In the genomic region with DNA sequence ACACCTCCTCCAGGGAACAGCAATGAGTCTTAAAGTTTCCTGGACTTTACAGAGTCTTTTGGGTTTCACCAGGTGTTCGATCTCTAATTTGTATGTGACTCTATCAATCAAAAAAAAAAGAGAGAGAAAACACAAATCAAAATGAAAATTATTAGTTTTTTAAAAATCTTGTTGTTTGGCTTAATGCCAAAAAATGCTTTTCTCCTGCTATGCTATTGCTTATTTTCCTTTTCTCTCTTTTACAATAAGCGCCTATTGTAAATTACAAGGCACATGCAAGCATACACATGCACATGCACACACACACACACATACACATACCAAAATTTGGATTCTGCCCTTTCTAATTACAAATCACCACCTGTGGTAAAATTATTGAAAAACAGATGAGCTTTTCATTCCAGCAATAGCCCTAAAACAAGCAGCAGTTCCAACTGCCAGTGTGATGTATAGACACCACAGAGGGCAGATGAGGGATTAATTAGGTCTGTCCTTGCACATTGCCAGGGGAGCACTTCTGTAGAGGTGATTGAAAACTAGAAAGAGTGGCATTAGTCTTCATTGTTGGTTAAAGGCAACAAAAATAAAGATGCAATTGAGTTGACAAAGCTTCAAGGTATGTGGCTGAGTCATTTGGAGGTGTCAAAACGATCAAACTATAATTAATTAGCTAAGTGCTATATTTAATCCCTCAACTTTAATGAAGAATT, we compare ENCODE assay signal across 39 cellular contexts.
"Had no signal": no experiment of that assay in that cellular context is flagged by ENCODE, and none has a peak within 500 bp of the region (broad histone marks: within the 10 kb centered on the region; RNA-seq: fewer than 3 reads in every experiment).

No MANE protein-coding gene starts in this region.

- H3K36me3 Mint-ChIP-seq: activated naive CD4-positive, alpha-beta T cell treated with anti-CD3 and anti-CD28 coated beads, Interleukin-2, amount 50 U/mL, for 24 hours; activated naive CD8-positive, alpha-beta T cell treated with anti-CD3 and anti-CD28 coated beads, Interleukin-2, amount 10 ng/mL, durations not matched to agents 7 days and 5 days had no signal

- H3K27me3 ChIP-seq: adrenal gland, body of pancreas, breast epithelium, MG63, Peyer's patch, SJSA1 had no signal

- H3K27ac Mint-ChIP-seq: activated CD4-positive, alpha-beta T cell treated with anti-CD3 and anti-CD28 coated beads for 36 hours; activated CD4-positive, alpha-beta T cell treated with anti-CD3 and anti-CD28 coated beads, Interleukin-2, amount 10 ng/mL, durations not matched to agents 7 days and 5 days; activated CD8-positive, alpha-beta T cell treated with anti-CD3 and anti-CD28 coated beads, Interleukin-2, amount 10 ng/mL, durations not matched to agents 7 days and 5 days; activated naive CD4-positive, alpha-beta T cell treated with anti-CD3 and anti-CD28 coated beads, Interleukin-2, amount 50 U/mL, for 24 hours; activated naive CD8-positive, alpha-beta T cell treated with anti-CD3 and anti-CD28 coated beads, Interleukin-2, amount 10 ng/mL, durations not matched to agents 7 days and 5 days; activated T-cell treated with anti-CD3 and anti-CD28 coated beads, Interleukin-2, amount 50 U/mL, for 24 hours; activated T-helper 2 cell treated with anti-CD3 and anti-CD28 coated beads, Interferon-gamma antibody, Interleukin-2, Interleukin-4, amounts not matched to agents 10 μg/mL and 5 μg/mL and 100 μg/mL, durations not matched to agents 14 hours and 24 hours and 36 hours; T-helper 1 cell treated with Interleukin-12 subunit alpha and Interleukin-12 subunit beta and Interleukin-4 antibody, amounts not matched to agents 30 μg/mL and 1 μg/mL, for 36 hours; T-helper 2 cell treated with Interferon-gamma antibody and Interleukin-4, amounts not matched to agents 5 μg/mL and 100 μg/mL, for 36 hours had no signal

- H3K4me1 Mint-ChIP-seq: activated CD4-positive, alpha-beta T cell treated with anti-CD3 and anti-CD28 coated beads for 36 hours; activated CD4-positive, alpha-beta T cell treated with anti-CD3 and anti-CD28 coated beads, Interleukin-2, amount 10 ng/mL, durations not matched to agents 7 days and 5 days; activated naive CD4-positive, alpha-beta T cell treated with anti-CD3 and anti-CD28 coated beads, Interleukin-2, amount 50 U/mL, for 24 hours; activated naive CD8-positive, alpha-beta T cell treated with anti-CD3 and anti-CD28 coated beads, Interleukin-2, amount 10 ng/mL, durations not matched to agents 7 days and 5 days had no signal

- H3K9me3 Mint-ChIP-seq: activated CD4-positive, alpha-beta T cell treated with anti-CD3 and anti-CD28 coated beads, Interleukin-2, amount 10 ng/mL, durations not matched to agents 7 days and 5 days; activated naive CD4-positive, alpha-beta T cell treated with anti-CD3 and anti-CD28 coated beads, Interleukin-2, amount 50 U/mL, for 24 hours; activated naive CD8-positive, alpha-beta T cell treated with anti-CD3 and anti-CD28 coated beads, Interleukin-2, amount 10 ng/mL, durations not matched to agents 7 days and 5 days; activated T-helper 2 cell treated with anti-CD3 and anti-CD28 coated beads, Interferon-gamma antibody, Interleukin-2, Interleukin-4, amounts not matched to agents 10 μg/mL and 5 μg/mL and 100 μg/mL, durations not matched to agents 14 hours and 24 hours and 36 hours; T-helper 2 cell treated with Interferon-gamma antibody and Interleukin-4, amounts not matched to agents 5 μg/mL and 100 μg/mL, for 36 hours had no signal

- H3K36me3 ChIP-seq: adrenal gland, breast epithelium, MG63, Peyer's patch, SJSA1 had no signal

- DNase-seq: activated CD4-positive, alpha-beta T cell treated with anti-CD3 and anti-CD28 coated beads for 36 hours; activated CD4-positive, alpha-beta T cell treated with anti-CD3 and anti-CD28 coated beads, Interleukin-2, amount 10 ng/mL, durations not matched to agents 7 days and 5 days; activated CD4-positive, alpha-beta T cell treated with anti-CD3 and anti-CD28 coated beads, Interleukin-2, amount 50 U/mL, for 48 hours; activated CD8-positive, alpha-beta T cell treated with anti-CD3 and anti-CD28 coated beads, Interleukin-2, amount 10 ng/mL, durations not matched to agents 7 days and 5 days; activated gamma-delta T cell; activated naive CD4-positive, alpha-beta T cell treated with Interleukin-2 at 50 U/mL for 16 hours; activated naive CD8-positive, alpha-beta T cell treated with anti-CD3 and anti-CD28 coated beads, Interleukin-2, amount 10 ng/mL, durations not matched to agents 7 days and 5 days; activated T-cell treated with anti-CD3 and anti-CD28 coated beads, Interleukin-2, amount 50 U/mL, for 24 hours; adrenal gland; body of pancreas; caudate nucleus; cerebellar nuclear complex; Kasumi-1; KG1; MG63; NCI-H1048; NCI-H1436 treated with DMSO at 0.1 percent for 48 hours; NCI-H1694 treated with DMSO at 0.1 percent for 48 hours; NCI-H2029; NCI-H2171 treated with DMSO at 0.1 percent for 48 hours; NCI-H2227 treated with DMSO at 0.1 percent for 48 hours; NCI-H446; NCI-H524; NCI-H774; NK-92 treated with Interleukin-12 subunit alpha and Interleukin-12 subunit beta, amount 100 ng/mL, for 24 hours; PC-3; Peyer's patch; RPMI8226; SHP77 treated with DMSO at 0.1 percent for 48 hours; SK-N-SH had no signal

- FAIRE-seq: astrocyte, TTC549 had no signal

- H3K4me3 Mint-ChIP-seq: activated CD4-positive, alpha-beta T cell treated with anti-CD3 and anti-CD28 coated beads for 36 hours; activated CD4-positive, alpha-beta T cell treated with anti-CD3 and anti-CD28 coated beads, Interleukin-2, amount 10 ng/mL, durations not matched to agents 7 days and 5 days; activated CD8-positive, alpha-beta T cell treated with anti-CD3 and anti-CD28 coated beads, Interleukin-2, amount 10 ng/mL, durations not matched to agents 7 days and 5 days; activated naive CD4-positive, alpha-beta T cell treated with anti-CD3 and anti-CD28 coated beads, Interleukin-2, amount 50 U/mL, for 24 hours; activated naive CD8-positive, alpha-beta T cell treated with anti-CD3 and anti-CD28 coated beads, Interleukin-2, amount 10 ng/mL, durations not matched to agents 7 days and 5 days; activated T-cell treated with anti-CD3 and anti-CD28 coated beads, Interleukin-2, amount 50 U/mL, for 24 hours; T-helper 1 cell treated with Interleukin-12 subunit alpha and Interleukin-12 subunit beta and Interleukin-4 antibody, amounts not matched to agents 30 μg/mL and 1 μg/mL, for 36 hours; T-helper 2 cell treated with Interferon-gamma antibody and Interleukin-4, amounts not matched to agents 5 μg/mL and 100 μg/mL, for 36 hours had no signal

- H3K4me3 ChIP-seq: adrenal gland, body of pancreas, breast epithelium, MG63, Peyer's patch, SJSA1 had no signal

- ATAC-seq: activated CD4-positive, alpha-beta T cell treated with anti-CD3 and anti-CD28 coated beads for 36 hours; activated CD4-positive, CD25-positive, alpha-beta regulatory T cell treated with anti-CD3 and anti-CD28 coated beads, Interleukin-2, amount 50 U/mL, for 24 hours; activated CD8-positive, alpha-beta T cell treated with anti-CD3 and anti-CD28 coated beads, Interleukin-2, amount 10 ng/mL, durations not matched to agents 7 days and 5 days; body of pancreas; PC-3 had no signal

- H3K27me3 Mint-ChIP-seq: activated CD4-positive, alpha-beta T cell treated with anti-CD3 and anti-CD28 coated beads for 36 hours; activated CD4-positive, alpha-beta T cell treated with anti-CD3 and anti-CD28 coated beads, Interleukin-2, amount 10 ng/mL, durations not matched to agents 7 days and 5 days; activated naive CD4-positive, alpha-beta T cell treated with anti-CD3 and anti-CD28 coated beads, Interleukin-2, amount 50 U/mL, for 24 hours; activated naive CD8-positive, alpha-beta T cell treated with anti-CD3 and anti-CD28 coated beads, Interleukin-2, amount 10 ng/mL, durations not matched to agents 7 days and 5 days; activated T-cell treated with anti-CD3 and anti-CD28 coated beads, Interleukin-2, amount 50 U/mL, for 24 hours had no signal
